ENCODE assay signal across 14 cellular contexts in genomic region chr20:53805895-53806384, GRCh38.
DNase-seq lines count a peak whose midpoint lies in the region; ATAC-seq and TF ChIP-seq lines count a peak whose summit lies in the region.
"Had no signal": no experiment of that assay in that cellular context is flagged by ENCODE, and none has a peak within 500 bp of the region (broad histone marks: within the 10 kb centered on the region; RNA-seq: fewer than 3 reads in every experiment).

No MANE protein-coding gene starts in this region.

- no peaks in the 10 kb centered on the region for H3K4me1 Mint-ChIP-seq in activated T-cell treated with anti-CD3 and anti-CD28 coated beads, Interleukin-2, amount 50 U/mL, for 72 hours (ENCODE audit: low read depth)
- H3K4me1 Mint-ChIP-seq: activated CD4-positive, alpha-beta T cell treated with anti-CD3 and anti-CD28 coated beads for 36 hours had no signal

- no peak for TF ChIP-seq RAD21 in Ishikawa (IDR thresholded peaks at IDR 0.05; ENCODE audit: low read depth)

- H3K4me1 ChIP-seq in effector memory CD4-positive, alpha-beta T cell (ENCODE audit: control insufficient read depth, insufficient read depth, low read length, poor library complexity, severe bottlenecking), result no peaks in the 10 kb centered on the region
- H3K4me1 ChIP-seq: prostate gland, upper lobe of left lung had no signal

- H3K9me3 Mint-ChIP-seq in activated T-cell treated with anti-CD3 and anti-CD28 coated beads, Interleukin-2, amount 50 U/mL, for 72 hours, result no peaks in the 10 kb centered on the region
- H3K9me3 Mint-ChIP-seq: CD4-positive, alpha-beta memory T cell had no signal

- no peaks in the 10 kb centered on the region for H3K36me3 ChIP-seq in effector memory CD4-positive, alpha-beta T cell (ENCODE audit: control insufficient read depth, insufficient read depth, low read length)
- H3K36me3 ChIP-seq: prostate gland, upper lobe of left lung had no signal

- in situ Hi-C loops in T47D (cut with HindIII; ENCODE audit: low pct_unique_long_range_greater_than_20kb, low sequenced_read_pairs), result no loop called here

- no peak overlapping the region for H3K27ac ChIP-seq in effector memory CD4-positive, alpha-beta T cell (ENCODE audit: insufficient read depth, low read length, poor library complexity, severe bottlenecking)
- H3K27ac ChIP-seq: prostate gland, upper lobe of left lung had no signal

- peak; percentile 63; the same call in 1 of the 2 replicates for TF ChIP-seq EP300 in Ishikawa (IDR thresholded peaks at IDR 0.05; ENCODE audit: borderline replicate concordance)

- H3K27ac Mint-ChIP-seq in activated T-cell treated with anti-CD3 and anti-CD28 coated beads, Interleukin-2, amount 50 U/mL, for 72 hours, result no peak overlapping the region
- H3K27ac Mint-ChIP-seq: activated CD4-positive, alpha-beta T cell treated with anti-CD3 and anti-CD28 coated beads for 36 hours; CD4-positive, alpha-beta memory T cell had no signal

- no peaks in the 10 kb centered on the region for H3K9me3 ChIP-seq in effector memory CD4-positive, alpha-beta T cell (ENCODE audit: control insufficient read depth, low read length)
- H3K9me3 ChIP-seq: prostate gland, upper lobe of left lung had no signal

- no peaks in the 10 kb centered on the region for H3K27me3 ChIP-seq in effector memory CD4-positive, alpha-beta T cell (replicated peaks; ENCODE audit: control insufficient read depth, insufficient read depth, low read length, poor library complexity, severe bottlenecking)
- H3K27me3 ChIP-seq: upper lobe of left lung had no signal

- H3K36me3 Mint-ChIP-seq in activated T-cell treated with anti-CD3 and anti-CD28 coated beads, Interleukin-2, amount 50 U/mL, for 72 hours (ENCODE audit: insufficient read depth in 2 of 2), result no peaks in the 10 kb centered on the region
- H3K36me3 Mint-ChIP-seq: CD4-positive, alpha-beta memory T cell had no signal

- ATAC-seq in activated T-cell treated with anti-CD3 and anti-CD28 coated beads, Interleukin-2, amount 50 U/mL, for 72 hours (replicated peaks in 1 of 2), result no peak
- ATAC-seq in GM21717 (IDR thresholded peaks at IDR 0.05; ENCODE audit: unreplicated experiment) (no peak), HG02678 (IDR thresholded peaks at IDR 0.05; ENCODE audit: unreplicated experiment) (no peak)
- ATAC-seq: activated CD4-positive, alpha-beta T cell treated with anti-CD3 and anti-CD28 coated beads for 36 hours had no signal

- TF ChIP-seq CTCF in AG10803 (conservative IDR thresholded peaks at IDR 0.05; ENCODE audit: low read length), result no peak

- H3K27me3 Mint-ChIP-seq in activated T-cell treated with anti-CD3 and anti-CD28 coated beads, Interleukin-2, amount 50 U/mL, for 72 hours (ENCODE audit: low read depth), result no peaks in the 10 kb centered on the region
- H3K27me3 Mint-ChIP-seq: activated CD4-positive, alpha-beta T cell treated with anti-CD3 and anti-CD28 coated beads for 36 hours; CD4-positive, alpha-beta memory T cell had no signal

- DNase-seq in AG10803 (ENCODE audit: low read depth) (peak; percentile 73), T47D (ENCODE audit: low read depth in 1 of 2, low spot score in 1 of 2) (peak; percentile 66 to 97), kidney tubule cell (ENCODE audit: low spot score) (peak; percentile 63)
- DNase-seq in activated T-cell treated with anti-CD3 and anti-CD28 coated beads, Interleukin-2, amount 50 U/mL, for 72 hours, result no peak
- no peak for DNase-seq in effector memory CD4-positive, alpha-beta T cell
- DNase-seq: activated CD4-positive, alpha-beta T cell treated with anti-CD3 and anti-CD28 coated beads for 36 hours; activated gamma-delta T cell; CD4-positive, alpha-beta memory T cell; NCI-H2081 treated with DMSO at 0.1 percent for 48 hours; upper lobe of left lung had no signal

- H3K4me3 ChIP-seq in AG10803 (ENCODE audit: low read length), result no peak overlapping the region
- no peak overlapping the region for H3K4me3 ChIP-seq in effector memory CD4-positive, alpha-beta T cell (ENCODE audit: insufficient read depth, low read depth, low read length, poor library complexity, severe bottlenecking)
- H3K4me3 ChIP-seq: prostate gland, upper lobe of left lung had no signal

- no peak overlapping the region for H3K4me3 Mint-ChIP-seq in activated T-cell treated with anti-CD3 and anti-CD28 coated beads, Interleukin-2, amount 50 U/mL, for 72 hours
- H3K4me3 Mint-ChIP-seq: activated CD4-positive, alpha-beta T cell treated with anti-CD3 and anti-CD28 coated beads for 36 hours; CD4-positive, alpha-beta memory T cell had no signal

TF ChIP-seq in Ishikawa, 13 proteins besides CTCF, POLR2A, EP300 and RAD21:
- 0 out of 2 replicates have a peak, but pooled peaks have one; percentile 42 for TF ChIP-seq FOXM1 (IDR thresholded peaks at IDR 0.05; ENCODE audit: borderline replicate concordance, low read depth)
- peak; percentile 31; the same call in 1 of the 2 replicates for TF ChIP-seq TCF12 (IDR thresholded peaks at IDR 0.05; ENCODE audit: low read depth)
- TF ChIP-seq MAX (IDR thresholded peaks at IDR 0.05), result no peak
- peak; percentile 66 for TF ChIP-seq TEAD4 (IDR thresholded peaks at IDR 0.05)
TF ChIP-seq in Ishikawa: peak in this region for 3.

Comparison
In these comparisons a context has a peak if more than half of its experiments do, and no peak if none do; other contexts are left out.
1. DNase-seq: peak in AG10803 (single experiment), T47D (2 of 2) and kidney tubule cell (single experiment); none in activated T-cell treated with anti-CD3 and anti-CD28 coated beads, Interleukin-2, amount 50 U/mL, for 72 hours (0 of 2) and effector memory CD4-positive, alpha-beta T cell (0 of 3).